Comparison of ENCODE assay signal across 8 cellular contexts in the genomic region with DNA sequence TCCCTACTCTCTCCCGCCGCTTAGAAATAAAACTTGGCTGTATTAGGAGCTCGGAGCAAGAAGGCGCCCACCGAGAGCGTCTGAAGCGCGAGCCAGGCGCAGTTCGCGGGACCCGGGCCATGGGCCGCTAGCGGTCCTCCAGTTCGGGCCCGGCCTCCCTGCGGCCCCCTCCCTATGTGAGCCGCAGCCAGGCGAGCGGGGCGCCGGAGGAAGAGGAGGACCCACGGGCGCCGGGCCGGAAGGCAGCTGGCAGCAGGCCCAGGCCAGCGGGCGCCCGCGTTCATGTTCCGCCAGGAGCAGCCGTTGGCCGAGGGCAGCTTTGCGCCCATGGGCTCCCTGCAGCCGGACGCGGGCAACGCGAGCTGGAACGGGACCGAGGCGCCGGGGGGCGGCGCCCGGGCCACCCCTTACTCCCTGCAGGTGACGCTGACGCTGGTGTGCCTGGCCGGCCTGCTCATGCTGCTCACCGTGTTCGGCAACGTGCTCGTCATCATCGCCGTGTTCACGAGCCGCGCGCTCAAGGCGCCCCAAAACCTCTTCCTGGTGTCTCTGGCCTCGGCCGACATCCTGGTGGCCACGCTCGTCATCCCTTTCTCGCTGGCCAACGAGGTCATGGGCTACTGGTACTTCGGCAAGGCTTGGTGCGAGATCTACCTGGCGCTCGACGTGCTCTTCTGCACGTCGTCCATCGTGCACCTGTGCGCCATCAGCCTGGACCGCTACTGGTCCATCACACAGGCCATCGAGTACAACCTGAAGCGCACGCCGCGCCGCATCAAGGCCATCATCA.
DNase-seq lines count a peak whose midpoint lies in the region; ATAC-seq and TF ChIP-seq lines count a peak whose summit lies in the region.

No MANE protein-coding gene starts in this region.

- H3K36me3 ChIP-seq in mucosa of rectum (ENCODE audit: control insufficient read depth in 2 of 2, insufficient read depth in 2 of 2, low read length in 2 of 2): no peaks in the 10 kb centered on the region

- H3K9me3 ChIP-seq in mucosa of rectum (ENCODE audit: control insufficient read depth in 2 of 2, low read length in 2 of 2): no peaks in the 10 kb centered on the region

- H3K4me3 ChIP-seq in coronary artery: peak overlapping the region; percentile 77
- peak overlapping the region; percentile 62 to 66 for H3K4me3 ChIP-seq in mucosa of rectum (ENCODE audit: low read length in 2 of 2)

- H3K27ac ChIP-seq in coronary artery (no peak overlapping the region), mucosa of rectum (ENCODE audit: low read depth in 2 of 2, low read length in 2 of 2) (no peak overlapping the region)

- DNase-seq in CMK (ENCODE audit: low read depth): peak; percentile 27
- peak; percentile 23 for DNase-seq in NCI-H1105 (lab: John Stamatoyannopoulos, UW)
- no peak for DNase-seq in coronary artery (ENCODE audit: low spot score)
- DNase-seq in effector CD4-positive, alpha-beta T cell: no peak

- ATAC-seq in GM19023 (IDR thresholded peaks at IDR 0.05; ENCODE audit: unreplicated experiment) (no peak), HG02798 (IDR thresholded peaks at IDR 0.05; ENCODE audit: poor library complexity, unreplicated experiment) (no peak), HG03097 (IDR thresholded peaks at IDR 0.05; ENCODE audit: low FRiP score, unreplicated experiment) (no peak)

- peaks cover 7 to 17% of the 10 kb centered on the region in 2 donors for H3K4me1 ChIP-seq in mucosa of rectum (ENCODE audit: control insufficient read depth in 2 of 2, insufficient read depth in 2 of 2, low read length in 2 of 2)

- H3K9ac ChIP-seq in mucosa of rectum (ENCODE audit: low read depth in 1 of 2, low read length in 2 of 2): no peak overlapping the region

- TF ChIP-seq CTCF in coronary artery (IDR thresholded peaks at IDR 0.05): no peak

- H3K27me3 ChIP-seq in mucosa of rectum (ENCODE audit: control insufficient read depth in 2 of 2, insufficient read depth in 2 of 2, low read length in 2 of 2): peaks cover 13 to 23% of the 10 kb centered on the region in 2 donors

Comparison
In these comparisons a context has a peak if more than half of its experiments do, and no peak if none do; other contexts are left out.
1. DNase-seq: peak in CMK (single experiment) and NCI-H1105 (single experiment); none in coronary artery (single experiment) and effector CD4-positive, alpha-beta T cell (single experiment).